Comparison of ENCODE assay signal across 15 cellular contexts in genomic region chr1:93016171-93016570, GRCh38. TPM values are rescaled to one million over a fixed set of nuclear protein-coding genes. Genes with fewer than 3 reads are reported as not detected.
DNase-seq lines count a peak whose midpoint lies in the region; ATAC-seq and TF ChIP-seq lines count a peak whose summit lies in the region.
"Had no signal": no experiment of that assay in that cellular context is flagged by ENCODE, and none has a peak within 500 bp of the region (broad histone marks: within the 10 kb centered on the region; RNA-seq: fewer than 3 reads in every experiment).

No MANE protein-coding gene starts in this region.

- BruUV-seq in OCI-LY7 (replicated peaks; lab: Mats Ljungman, UMichigan): no TSS peak

- H3K79me2 ChIP-seq in OCI-LY7 (ENCODE audit: insufficient read depth, low read depth, low read length) (no peaks in the 10 kb centered on the region), trophoblast cell (ENCODE audit: control insufficient read depth, insufficient read depth, low read length, poor library complexity) (no peaks in the 10 kb centered on the region)

- H2BK5ac ChIP-seq in trophoblast cell (ENCODE audit: low read depth, low read length, poor library complexity): no peak overlapping the region

- H3K4me2 ChIP-seq in OCI-LY7 (ENCODE audit: low read length): no peak overlapping the region
- no peak overlapping the region for H3K4me2 ChIP-seq in trophoblast cell (ENCODE audit: low read length)

- no peaks in the 10 kb centered on the region for H3K27me3 ChIP-seq in trophoblast cell (ENCODE audit: insufficient read depth, low read length)
- peaks cover 0 to 3% (median 0%) of the 10 kb centered on the region in 7 donors for H3K27me3 ChIP-seq in heart right ventricle
- H3K27me3 ChIP-seq: suprapubic skin had no signal

- no peak overlapping the region for H3K18ac ChIP-seq in trophoblast cell (ENCODE audit: low read length)

- WGBS in trophoblast cell (ENCODE audit: extremely low coverage, insufficient coverage, insufficient read length): no CpG with 5 or more reads among the region's 4 CpGs
- WGBS in heart right ventricle, 2 donors: 55 to 59% methylated on average over 4 of the region's 4 CpGs

- ATAC-seq in GM19455 (IDR thresholded peaks at IDR 0.05; ENCODE audit: unreplicated experiment) (no peak), heart right ventricle (no peak), mucosa of descending colon (no peak)
- ATAC-seq: activated T-cell treated with anti-CD3 and anti-CD28 coated beads, Interleukin-2, amount 50 U/mL, for 72 hours; Panc1 had no signal

- H2AK5ac ChIP-seq in trophoblast cell (ENCODE audit: low read length): no peak overlapping the region

- CTCF ChIA-PET in OCI-LY7 (lab: Charles Lee; ENCODE audit: unreplicated experiment): interaction anchor here (0.5 to 0.9 kb wide), 2 partner anchors 21 to 55 kb away, joined by 3 to 4 read pairs; partner anchors contain the start of gene DIPK1A

- POLR2A ChIA-PET in OCI-LY7 (lab: Charles Lee): interaction anchor here (0.6 to 5.6 kb wide), 7 partner anchors 10 to 65 kb away, joined by 3 to 62 read pairs (median 4); no protein-coding TSS in a partner anchor

- no peak overlapping the region for H3K9ac ChIP-seq in trophoblast cell (ENCODE audit: low read length)

- no peaks in the 10 kb centered on the region for H3K9me2 ChIP-seq in OCI-LY7 (ENCODE audit: insufficient read depth, low read length)

- peak; percentile 49 for DNase-seq in EH (ENCODE audit: low read depth)
- DNase-seq in OCI-LY7 (ENCODE audit: low spot score): no peak
- DNase-seq in fibroblast of peridontal ligament (ENCODE audit: extremely low read depth): peak; percentile 7
- DNase-seq in trophoblast cell: peak; percentile 41 to 73
- no peak for DNase-seq in heart right ventricle
- no peak for DNase-seq in NCI-H2171 (lab: John Stamatoyannopoulos, UW)
- no peak for DNase-seq in mucosa of descending colon
- DNase-seq: activated CD4-positive, alpha-beta T cell treated with anti-CD3 and anti-CD28 coated beads, Interleukin-2, amount 50 U/mL, for 4 hours; activated T-cell treated with anti-CD3 and anti-CD28 coated beads, Interleukin-2, amount 50 U/mL, for 72 hours; DMS79; NCI-H2081; stimulated activated CD4-positive, alpha-beta T cell treated with anti-CD3 and anti-CD28 coated beads, Interleukin-2, amount 100 ng/mL, for 24 hours had no signal

- H4K20me1 ChIP-seq in OCI-LY7 (ENCODE audit: insufficient read depth, low read length): no peaks in the 10 kb centered on the region

- H2BK120ac ChIP-seq in trophoblast cell (ENCODE audit: insufficient read depth, low read length, poor library complexity): no peak overlapping the region

- intact Hi-C loops in OCI-LY7 (cut with micrococcal nuclease; ENCODE audit: unreplicated experiment) (no loop called here), heart right ventricle (cut with DNase I) (no loop called here), mucosa of descending colon (cut with DNase I, micrococcal nuclease) (no loop called here)

- no peak for TF ChIP-seq CTCF in OCI-LY7 (conservative IDR thresholded peaks at IDR 0.05; ENCODE audit: low read length)
- TF ChIP-seq CTCF in heart right ventricle (IDR thresholded peaks at IDR 0.05): no peak
- TF ChIP-seq CTCF in mucosa of descending colon (IDR thresholded peaks at IDR 0.05): no peak

- H2AFZ ChIP-seq in OCI-LY7 (ENCODE audit: low read length): peak overlapping the region; percentile 69; the same call in 1 of the 2 replicates
- H2AFZ ChIP-seq in trophoblast cell (ENCODE audit: insufficient read depth, low read length, poor library complexity): no peak overlapping the region

- H3K4me1 ChIP-seq in OCI-LY7 (ENCODE audit: insufficient read depth, low read length, poor library complexity, severe bottlenecking) (peaks cover 42% of the 10 kb centered on the region), trophoblast cell (ENCODE audit: control insufficient read depth in 1 of 2, insufficient read depth in 2 of 2, low read length in 2 of 2) (peaks cover 0 to 6% of the 10 kb centered on the region in 2 experiments), heart right ventricle (peaks cover 0 to 30% (median 9%) of the 10 kb centered on the region in 9 donors), mucosa of descending colon (ENCODE audit: low read depth) (no peaks in the 10 kb centered on the region)
- H3K4me1 ChIP-seq: suprapubic skin had no signal

- no peak overlapping the region for H3K4ac ChIP-seq in trophoblast cell (ENCODE audit: low read depth, low read length)

- no peaks in the 10 kb centered on the region for H3K36me3 ChIP-seq in OCI-LY7 (ENCODE audit: insufficient read depth, low read length)
- H3K36me3 ChIP-seq in trophoblast cell (ENCODE audit: control insufficient read depth in 1 of 2, insufficient read depth in 2 of 2, low read length in 2 of 2): no peaks in the 10 kb centered on the region
- H3K36me3 ChIP-seq in heart right ventricle: no peaks in the 10 kb centered on the region
- no peaks in the 10 kb centered on the region for H3K36me3 ChIP-seq in mucosa of descending colon (ENCODE audit: low read depth)
- H3K36me3 ChIP-seq: suprapubic skin had no signal

- H4K8ac ChIP-seq in trophoblast cell (ENCODE audit: low read depth, low read length): no peak overlapping the region

- no peaks in the 10 kb centered on the region for H3K9me3 ChIP-seq in OCI-LY7 (ENCODE audit: low read length)
- no peaks in the 10 kb centered on the region for H3K9me3 ChIP-seq in trophoblast cell (ENCODE audit: insufficient read depth, low read depth, low read length)
- H3K9me3 ChIP-seq in heart right ventricle: no peaks in the 10 kb centered on the region
- no peaks in the 10 kb centered on the region for H3K9me3 ChIP-seq in mucosa of descending colon
- H3K9me3 ChIP-seq: suprapubic skin had no signal

- H3K4me3 ChIP-seq in OCI-LY7 (ENCODE audit: low read depth, low read length, poor library complexity, severe bottlenecking) (no peak overlapping the region), trophoblast cell (ENCODE audit: low read depth, low read length) (no peak overlapping the region), heart right ventricle (no peak overlapping the region), mucosa of descending colon (no peak overlapping the region)
- H3K4me3 ChIP-seq: suprapubic skin had no signal

- no peaks in the 10 kb centered on the region for H3K79me1 ChIP-seq in trophoblast cell (ENCODE audit: low read length)

- H4K91ac ChIP-seq in trophoblast cell (ENCODE audit: low read depth, low read length): no peak overlapping the region

- H3K14ac ChIP-seq in trophoblast cell (ENCODE audit: low read length): no peak overlapping the region

- H3K27ac ChIP-seq in OCI-LY7 (ENCODE audit: low read depth, low read length, poor library complexity, severe bottlenecking): no peak overlapping the region
- no peak overlapping the region for H3K27ac ChIP-seq in trophoblast cell (ENCODE audit: low read depth, low read length)
- H3K27ac ChIP-seq in heart right ventricle: peak overlapping the region in 2 of 10 donors; percentile 7 to 22
- H3K27ac ChIP-seq: suprapubic skin had no signal

- no peak overlapping the region for H2BK12ac ChIP-seq in trophoblast cell (ENCODE audit: low read length)

- no peak overlapping the region for H3K23ac ChIP-seq in trophoblast cell (ENCODE audit: low read length)

- no peak overlapping the region for H4K12ac ChIP-seq in trophoblast cell (ENCODE audit: low read depth, low read length)

RNA-seq across cellular contexts. Expression of gene DIPK1A, which starts 54.9 kb away (rescaled TPM):
- total RNA-seq in OCI-LY7 (2014; rRNA removed; shearing (Covaris generic)): 13.0 and 13.5 TPM in 2 replicates
- total RNA-seq in OCI-LY7 (2022) (25.4 and 26.2 TPM in 2 replicates), heart right ventricle (1 to 10 TPM; 4.5 to 8.5 (median 6.4) TPM), mucosa of descending colon (10 to 100 TPM in 2 of 3 donors, 1 to 10 TPM in 1; 7.6 to 20.4 (median 12.8) TPM)
- polyA plus RNA-seq in trophoblast cell (2013): 11.7 and 11.8 TPM in 2 replicates
- polyA plus RNA-seq in heart right ventricle: 1 to 10 TPM; 3.4 to 4.5 TPM

Comparison
In these comparisons a context has a peak if more than half of its experiments do, and no peak if none do; other contexts are left out.
1. DNase-seq: peak in EH (single experiment), fibroblast of peridontal ligament (single experiment) and trophoblast cell (2 of 2); none in OCI-LY7 (single experiment), heart right ventricle (0 of 2), NCI-H2171 (single experiment) and mucosa of descending colon (0 of 3).